9 cellular contexts compared by ENCODE assay signal in genomic region chr6:142146828-142147662, GRCh38. TPM values are rescaled to one million over a fixed set of nuclear protein-coding genes. Genes with fewer than 3 reads are reported as not detected.
DNase-seq lines count a peak whose midpoint lies in the region; ATAC-seq, FAIRE-seq and TF ChIP-seq lines count a peak whose summit lies in the region.
"Had no signal": no experiment of that assay in that cellular context is flagged by ENCODE, and none has a peak within 500 bp of the region (broad histone marks: within the 10 kb centered on the region; RNA-seq: fewer than 3 reads in every experiment).

TSS of gene NMBR (minus strand) at chr6:142147122. CDS start at chr6:142088658, 58,464 bp downstream.
TSS of gene VTA1 (plus strand) at chr6:142147263. CDS start at chr6:142147288, 25 bp downstream.

- POLR2A ChIA-PET in AG04450 (lab: Yijun Ruan, JAX): interaction anchor here (0.6 to 1.1 kb wide), 2 partner anchors 18 to 61 kb away, joined by 3 to 6 read pairs; no protein-coding TSS in a partner anchor

- peak within 1 kb of the TSS; percentile 86 for H3K4me2 ChIP-seq in smooth muscle cell

- H3K4me1 ChIP-seq in smooth muscle cell (ENCODE audit: low read depth): peaks cover 9% of the 10 kb centered on the region

- DNase-seq in AG04450 (ENCODE audit: low read depth, low spot score): peak; percentile 99
- DNase-seq in NCI-H2171 treated with DMSO at 0.1 percent for 48 hours (lab: John Stamatoyannopoulos, UW): peak; percentile 98
- DNase-seq in bronchial epithelial cell (ENCODE audit: low read depth): peak; percentile 99
- DNase-seq in iPS-NIHi11 (ENCODE audit: low spot score): peak; percentile 92
- peak; percentile 71 for DNase-seq in smooth muscle cell (lab: John Stamatoyannopoulos, UW; ENCODE audit: unreplicated experiment)

- CTCF ChIA-PET in AG04450 (lab: Charles Lee): interaction anchor here (0.6 to 4.0 kb wide), 23 partner anchors 9 to 545 kb away, joined by 3 to 50 read pairs (median 4); no protein-coding TSS in a partner anchor

- H4K20me1 ChIP-seq in smooth muscle cell (ENCODE audit: low read depth): peaks cover 10% of the 10 kb centered on the region

- 2% methylated on average over 37 of the region's 38 CpGs for WGBS in smooth muscle cell (ENCODE audit: low lambda C conversion rate)

- peaks cover 49% of the 10 kb centered on the region for H3K79me2 ChIP-seq in smooth muscle cell (ENCODE audit: low read depth)

- H3K27ac ChIP-seq in AG04450 (ENCODE audit: low read depth, low read length): peak within 1 kb of the TSS; percentile 3
- peak within 1 kb of the TSS; percentile 58 for H3K27ac ChIP-seq in VCaP
- peak within 1 kb of the TSS; percentile 31 for H3K27ac ChIP-seq in smooth muscle cell (ENCODE audit: low read depth)

- peak; percentile 98 for TF ChIP-seq CTCF in AG04450 (IDR thresholded peaks at IDR 0.05; ENCODE audit: low read depth, low read length)
- TF ChIP-seq CTCF in VCaP (conservative IDR thresholded peaks at IDR 0.05): peak; percentile 94
- peak; percentile 93 for TF ChIP-seq CTCF in bronchial epithelial cell (IDR thresholded peaks at IDR 0.05; ENCODE audit: insufficient read depth, low read length, severe bottlenecking)
- peak; percentile 76 for TF ChIP-seq CTCF in smooth muscle cell (IDR thresholded peaks at IDR 0.05; ENCODE audit: borderline replicate concordance, insufficient read depth, poor library complexity, severe bottlenecking)

- no peaks in the 10 kb centered on the region for H3K36me3 ChIP-seq in bronchial epithelial cell (ENCODE audit: control insufficient read depth, insufficient read depth, low read length)
- H3K36me3 ChIP-seq in smooth muscle cell (ENCODE audit: low read depth): no peaks in the 10 kb centered on the region

- ATAC-seq in GM18868 (IDR thresholded peaks at IDR 0.05; ENCODE audit: unreplicated experiment) (peak; percentile 99), HG03108 (IDR thresholded peaks at IDR 0.05; ENCODE audit: unreplicated experiment) (peak; percentile 100)

- H2AFZ ChIP-seq in smooth muscle cell (ENCODE audit: low read depth): peak within 1 kb of the TSS; percentile 98

- H3K4me3 ChIP-seq in AG04450 (ENCODE audit: low read depth, low read length): peak within 1 kb of the TSS; percentile 97
- H3K4me3 ChIP-seq in bronchial epithelial cell (ENCODE audit: low read depth, low read length): peak within 1 kb of the TSS; percentile 85
- peak within 1 kb of the TSS; percentile 92 for H3K4me3 ChIP-seq in smooth muscle cell

- H3K9ac ChIP-seq in smooth muscle cell (ENCODE audit: low read depth): peak within 1 kb of the TSS; percentile 81

- H3F3A ChIP-seq in smooth muscle cell (ENCODE audit: low read depth): no peaks in the 10 kb centered on the region

- FAIRE-seq in bronchial epithelial cell (lab: Jason Lieb, UNC): peak; percentile 92

- H3K27me3 ChIP-seq in AG04450 (ENCODE audit: control insufficient read depth, insufficient read depth, low read length): no peaks in the 10 kb centered on the region
- H3K27me3 ChIP-seq in bronchial epithelial cell (ENCODE audit: control insufficient read depth, insufficient read depth, low read length): no peaks in the 10 kb centered on the region
- no peaks in the 10 kb centered on the region for H3K27me3 ChIP-seq in smooth muscle cell (ENCODE audit: low read depth)

- H3K9me3 ChIP-seq in AG04450 (ENCODE audit: control insufficient read depth, insufficient read depth, low read length): no peaks in the 10 kb centered on the region
- H3K9me3 ChIP-seq in smooth muscle cell (replicated peaks; ENCODE audit: low read depth): no peaks in the 10 kb centered on the region

RNA-seq across cellular contexts. Expression of gene NMBR, which starts in this region (rescaled TPM):
- 0.15 TPM in 1 of 2 replicates, not detected in the other for polyA plus RNA-seq in AG04450 (2011; rRNA removed)
- polyA minus RNA-seq in AG04450 (2011; rRNA and poly(A)+ RNA removed): not detected in 2 replicates
- not detected in 2 replicates for total RNA-seq in bronchial epithelial cell
- total RNA-seq in smooth muscle cell: not detected in 2 replicates
- polyA plus RNA-seq in smooth muscle cell: not detected in 2 replicates
- total RNA-seq: activated CD8-positive, alpha-beta memory T cell treated with anti-CD3 and anti-CD28 coated beads for 36 hours had no signal

RNA-seq across cellular contexts. Expression of gene VTA1, which starts in this region (rescaled TPM):
- polyA plus RNA-seq in AG04450 (2011; rRNA removed) (81.4 and 103 TPM in 2 replicates), smooth muscle cell (58.5 and 69.7 TPM in 2 replicates)
- polyA minus RNA-seq in AG04450 (2011; rRNA and poly(A)+ RNA removed): 62.3 and 77.8 TPM in 2 replicates
- total RNA-seq in bronchial epithelial cell (37.1 and 44.8 TPM in 2 replicates), smooth muscle cell (92.7 and 94.1 TPM in 2 replicates)

Comparison
In these comparisons a context has a peak if more than half of its experiments do, and no peak if none do; other contexts are left out.
1. Peak in every context shown above with its lines: DNase-seq, ATAC-seq, H3K4me3 ChIP-seq and H3K27ac ChIP-seq.
2. H3K27ac ChIP-seq: peak in every context shown above with its lines; median percentile 58 in VCaP; 31 in smooth muscle cell; 3 in AG04450.